In the genomic region with DNA sequence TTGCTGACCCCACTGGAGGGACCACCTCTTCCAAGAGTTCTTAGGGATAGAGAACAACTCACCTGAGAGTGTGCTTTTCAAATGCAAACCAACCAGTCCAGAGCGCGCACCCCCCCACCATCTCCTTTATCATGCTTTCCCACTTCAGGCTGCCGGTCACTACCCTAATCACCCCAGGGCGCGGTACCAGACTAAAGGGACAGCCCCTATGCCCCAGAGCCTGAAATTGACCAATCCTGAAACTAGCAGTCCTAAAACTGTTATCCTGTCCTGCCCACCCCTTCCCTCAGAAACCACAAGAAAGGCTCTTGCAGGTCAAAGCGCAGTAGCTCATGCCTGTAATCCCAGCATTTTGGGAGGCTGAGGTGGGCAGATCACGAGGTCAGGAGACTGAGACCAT, we compare ENCODE assay signal across 1 cellular context.
A peak's percentile ranks its signal among the peaks of the same experiment; 100 is the strongest.
TF ChIP-seq lines count a peak whose summit lies in the region.

No MANE protein-coding gene starts in this region.

TF ChIP-seq in H1, 55 proteins besides CTCF, POLR2A, EP300 and RAD21:
- TF ChIP-seq CHD2 (IDR thresholded peaks at IDR 0.05; ENCODE audit: low read length) (no peak), TAF7 (optimal IDR thresholded peaks at IDR 0.05; ENCODE audit: borderline replicate concordance, low read depth, low read length) (no peak), CHD1 (IDR thresholded peaks at IDR 0.05; ENCODE audit: low read depth, low read length) (no peak), TEAD4 (IDR thresholded peaks at IDR 0.05; ENCODE audit: low read depth, low read length) (no peak), POLR2AphosphoS5 (IDR thresholded peaks at IDR 0.05; ENCODE audit: low read depth, low read length) (peak; percentile 97), NRF1 (IDR thresholded peaks at IDR 0.05; ENCODE audit: low read depth, low read length) (no peak), SIN3A (conservative IDR thresholded peaks at IDR 0.05 in 1 of 2, IDR thresholded peaks at IDR 0.05 in 1 of 2; ENCODE audit: low read depth in 1 of 2, low read length in 2 of 2) (0 out of 4 replicates have a peak, but pooled peaks have one; percentile 15 to 62), BCL11A (IDR thresholded peaks at IDR 0.05; ENCODE audit: low read depth in 2 of 2, low read length in 2 of 2) (no peak), CREB1 (IDR thresholded peaks at IDR 0.05) (0 out of 2 replicates have a peak, but pooled peaks have one; percentile 23), KDM4A (IDR thresholded peaks at IDR 0.05; ENCODE audit: low read depth, low read length, severe bottlenecking) (no peak), SRF (IDR thresholded peaks at IDR 0.05; ENCODE audit: low read depth, low read length) (no peak), RBBP5 (IDR thresholded peaks at IDR 0.05; ENCODE audit: borderline replicate concordance, low read depth, low read length) (no peak), SP1 (IDR thresholded peaks at IDR 0.05; ENCODE audit: low read depth, low read length) (peak; percentile 77; the same call in 1 of the 2 replicates), SAP30 (IDR thresholded peaks at IDR 0.05; ENCODE audit: insufficient read depth, insufficient replicate concordance, low read length) (no peak), CTBP2 (IDR thresholded peaks at IDR 0.05; ENCODE audit: borderline replicate concordance, insufficient read depth, insufficient read length, low read length) (no peak), SUZ12 (IDR thresholded peaks at IDR 0.05; ENCODE audit: low read length) (no peak), TAF1 (IDR thresholded peaks at IDR 0.05; ENCODE audit: low read depth, low read length) (no peak), PHF8 (conservative IDR thresholded peaks at IDR 0.05; ENCODE audit: low read depth, low read length) (no peak), ATF3 (IDR thresholded peaks at IDR 0.05; ENCODE audit: insufficient read depth, low read depth, low read length) (no peak), CHD7 (IDR thresholded peaks at IDR 0.05; ENCODE audit: insufficient replicate concordance, low read length) (no peak), SIRT6 (IDR thresholded peaks at IDR 0.05; ENCODE audit: low read length) (no peak), EZH2 (IDR thresholded peaks at IDR 0.05; ENCODE audit: low read depth, low read length, severe bottlenecking) (no peak), POU5F1 (IDR thresholded peaks at IDR 0.05; ENCODE audit: low read depth, low read length) (peak; percentile 34; the same call in 1 of the 2 replicates), RFX5 (IDR thresholded peaks at IDR 0.05; ENCODE audit: borderline replicate concordance, low read depth, low read length) (no peak), GTF2F1 (IDR thresholded peaks at IDR 0.05; ENCODE audit: borderline replicate concordance, low read depth, low read length) (no peak), TBP (IDR thresholded peaks at IDR 0.05; ENCODE audit: low read depth, low read length) (no peak), SP2 (IDR thresholded peaks at IDR 0.05; ENCODE audit: low read length) (no peak), JUN (IDR thresholded peaks at IDR 0.05; ENCODE audit: low read depth, low read length) (no peak), BRCA1 (IDR thresholded peaks at IDR 0.05; ENCODE audit: low read depth, low read length) (no peak), CBX8 (IDR thresholded peaks at IDR 0.05; ENCODE audit: borderline replicate concordance, low read depth, low read length) (no peak), ASH2L (IDR thresholded peaks at IDR 0.05; ENCODE audit: low read length) (no peak), YY1 (IDR thresholded peaks at IDR 0.05; ENCODE audit: low read depth, low read length) (no peak), FOSL1 (IDR thresholded peaks at IDR 0.05; ENCODE audit: insufficient read depth, low read depth, low read length) (no peak), RNF2 (IDR thresholded peaks at IDR 0.05; ENCODE audit: borderline replicate concordance, low read depth, low read length, missing control alignments, poor library complexity, severe bottlenecking) (no peak), TCF12 (IDR thresholded peaks at IDR 0.05; ENCODE audit: low read depth, low read length) (peak; percentile 96), CBX5 (IDR thresholded peaks at IDR 0.05; ENCODE audit: low read depth, low read length) (no peak), SIX5 (IDR thresholded peaks at IDR 0.05; ENCODE audit: low read depth, low read length) (no peak), CEBPB (IDR thresholded peaks at IDR 0.05; ENCODE audit: low read depth, low read length) (no peak; the same call in 1 of the 2 replicates), KDM1A (IDR thresholded peaks at IDR 0.05; ENCODE audit: borderline replicate concordance, low read length) (no peak), HDAC6 (IDR thresholded peaks at IDR 0.05; ENCODE audit: low read depth, low read length) (no peak), SP4 (IDR thresholded peaks at IDR 0.05; ENCODE audit: low read length) (no peak), HDAC2 (IDR thresholded peaks at IDR 0.05; ENCODE audit: borderline replicate concordance in 1 of 2, low read depth in 2 of 2, low read length in 2 of 2) (peak in 1 of 2 experiments; percentile 74; a peak in 1 of 4 replicates), RXRA (IDR thresholded peaks at IDR 0.05; ENCODE audit: insufficient read depth, low read depth, low read length) (peak; percentile 87; the same call in 1 of the 2 replicates), MAFK (IDR thresholded peaks at IDR 0.05; ENCODE audit: low read depth, low read length) (no peak), NANOG (IDR thresholded peaks at IDR 0.05; ENCODE audit: insufficient read depth, low read depth, low read length, poor library complexity, severe bottlenecking) (no peak), E2F6 (IDR thresholded peaks at IDR 0.05) (no peak), GABPA (IDR thresholded peaks at IDR 0.05; ENCODE audit: borderline replicate concordance, insufficient read depth, low read length) (no peak), ZNF274 (IDR thresholded peaks at IDR 0.05; ENCODE audit: borderline replicate concordance, extremely low read depth, low read length) (peak; percentile 43), JUND (IDR thresholded peaks at IDR 0.05; ENCODE audit: low read length) (no peak), EGR1 (IDR thresholded peaks at IDR 0.05; ENCODE audit: borderline replicate concordance, low read depth, low read length) (peak; percentile 62), BACH1 (IDR thresholded peaks at IDR 0.05; ENCODE audit: low read length) (no peak), KDM5A (IDR thresholded peaks at IDR 0.05; ENCODE audit: low read length) (no peak)
- TF ChIP-seq, protein P1, sequence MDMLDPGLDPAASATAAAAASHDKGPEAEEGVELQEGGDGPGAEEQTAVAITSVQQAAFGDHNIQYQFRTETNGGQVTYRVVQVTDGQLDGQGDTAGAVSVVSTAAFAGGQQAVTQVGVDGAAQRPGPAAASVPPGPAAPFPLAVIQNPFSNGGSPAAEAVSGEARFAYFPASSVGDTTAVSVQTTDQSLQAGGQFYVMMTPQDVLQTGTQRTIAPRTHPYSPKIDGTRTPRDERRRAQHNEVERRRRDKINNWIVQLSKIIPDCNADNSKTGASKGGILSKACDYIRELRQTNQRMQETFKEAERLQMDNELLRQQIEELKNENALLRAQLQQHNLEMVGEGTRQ (IDR thresholded peaks at IDR 0.05; ENCODE audit: low read length): no peak
- TF ChIP-seq, protein P2, sequence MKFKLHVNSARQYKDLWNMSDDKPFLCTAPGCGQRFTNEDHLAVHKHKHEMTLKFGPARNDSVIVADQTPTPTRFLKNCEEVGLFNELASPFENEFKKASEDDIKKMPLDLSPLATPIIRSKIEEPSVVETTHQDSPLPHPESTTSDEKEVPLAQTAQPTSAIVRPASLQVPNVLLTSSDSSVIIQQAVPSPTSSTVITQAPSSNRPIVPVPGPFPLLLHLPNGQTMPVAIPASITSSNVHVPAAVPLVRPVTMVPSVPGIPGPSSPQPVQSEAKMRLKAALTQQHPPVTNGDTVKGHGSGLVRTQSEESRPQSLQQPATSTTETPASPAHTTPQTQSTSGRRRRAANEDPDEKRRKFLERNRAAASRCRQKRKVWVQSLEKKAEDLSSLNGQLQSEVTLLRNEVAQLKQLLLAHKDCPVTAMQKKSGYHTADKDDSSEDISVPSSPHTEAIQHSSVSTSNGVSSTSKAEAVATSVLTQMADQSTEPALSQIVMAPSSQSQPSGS (IDR thresholded peaks at IDR 0.05; ENCODE audit: low read length): no peak
- TF ChIP-seq, protein P3, sequence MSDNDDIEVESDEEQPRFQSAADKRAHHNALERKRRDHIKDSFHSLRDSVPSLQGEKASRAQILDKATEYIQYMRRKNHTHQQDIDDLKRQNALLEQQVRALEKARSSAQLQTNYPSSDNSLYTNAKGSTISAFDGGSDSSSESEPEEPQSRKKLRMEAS (IDR thresholded peaks at IDR 0.05): no peak
